8 cellular contexts compared by ENCODE assay signal in genomic region chrX:40167240-40168182, GRCh38.
DNase-seq lines count a peak whose midpoint lies in the region; ATAC-seq and TF ChIP-seq lines count a peak whose summit lies in the region.

No MANE protein-coding gene starts in this region.

- intact Hi-C loops in spleen (cut with DNase I; ENCODE audit: low total_unique reads): no loop called here

- DNase-seq in NCI-H526 (lab: John Stamatoyannopoulos, UW) (peak; percentile 52 to 90), NCI-H526 treated with DMSO at 0.1 percent for 48 hours (lab: John Stamatoyannopoulos, UW) (no peak), iPS DF 6.9 (ENCODE audit: low read depth, low spot score) (no peak), spleen (peak; percentile 80)
- DNase-seq in activated T-cell treated with anti-CD3 and anti-CD28 coated beads, Interleukin-2, amount 50 U/mL, for 48 hours: peak; percentile 40 to 45
- no peak for DNase-seq in effector CD4-positive, alpha-beta T cell
- DNase-seq in stimulated activated naive CD4-positive, alpha-beta T cell treated with Interleukin-2 at 50 U/mL for 16 hours (lab: John Stamatoyannopoulos, UW): no peak

- no peak for TF ChIP-seq CTCF in spleen (IDR thresholded peaks at IDR 0.05 in 8 of 11, conservative IDR thresholded peaks at IDR 0.05 in 3 of 11)

- no peak for ATAC-seq in HG03520 (IDR thresholded peaks at IDR 0.05; ENCODE audit: unreplicated experiment)

- no peaks in the 10 kb centered on the region; the same call in 1 of the 2 replicates for H3K27me3 ChIP-seq in iPS DF 6.9 (ENCODE audit: control insufficient read depth, insufficient read depth, low read length)
- H3K27me3 ChIP-seq in spleen (replicated peaks in 1 of 7): peaks cover 0 to 82% (median 18%) of the 10 kb centered on the region in 7 donors

- no peak for TF ChIP-seq POLR2A in spleen (IDR thresholded peaks at IDR 0.05)

- WGBS in iPS DF 6.9 (ENCODE audit: insufficient coverage, insufficient read length): no CpG with 5 or more reads among the region's 66 CpGs
- 3 to 18% (median 8%) methylated on average over 30 to 66 of the region's 66 CpGs for WGBS in spleen, 5 donors

- no peaks in the 10 kb centered on the region for H3K36me3 ChIP-seq in iPS DF 6.9 (ENCODE audit: control insufficient read depth, insufficient read depth, low read length)
- H3K36me3 ChIP-seq in spleen: no peaks in the 10 kb centered on the region

- H3K9me3 ChIP-seq in iPS DF 6.9 (ENCODE audit: control insufficient read depth, insufficient read depth, low read length) (no peaks in the 10 kb centered on the region), spleen (no peaks in the 10 kb centered on the region)

- H3K4me3 ChIP-seq in iPS DF 6.9 (ENCODE audit: low read length) (peak overlapping the region; percentile 30; the same call in 1 of the 2 replicates), spleen (peak overlapping the region in 7 of 8 donors; percentile 11 to 62 (median 30))

- H3K4me1 ChIP-seq in iPS DF 6.9 (ENCODE audit: control insufficient read depth, insufficient read depth, low read length) (peaks cover 2% of the 10 kb centered on the region; the same call in 1 of the 2 replicates), spleen (peaks cover 15 to 64% (median 48%) of the 10 kb centered on the region in 6 donors)

- no peak overlapping the region for H3K27ac ChIP-seq in iPS DF 6.9 (ENCODE audit: low read length)
- H3K27ac ChIP-seq in spleen: peak overlapping the region in 3 of 8 donors; percentile 42 to 98 (median 98)

Comparison
In these comparisons a context has a peak if more than half of its experiments do, and no peak if none do; other contexts are left out.
1. DNase-seq: peak in NCI-H526 (2 of 2), activated T-cell treated with anti-CD3 and anti-CD28 coated beads, Interleukin-2, amount 50 U/mL, for 48 hours (2 of 2) and spleen (single experiment); none in NCI-H526 treated with DMSO at 0.1 percent for 48 hours (single experiment), iPS DF 6.9 (single experiment), effector CD4-positive, alpha-beta T cell (single experiment) and stimulated activated naive CD4-positive, alpha-beta T cell treated with Interleukin-2 at 50 U/mL for 16 hours (single experiment).